Comparison of ENCODE assay signal across 17 cellular contexts in genomic region chr6:135567375-135568083, GRCh38.
DNase-seq lines count a peak whose midpoint lies in the region; ATAC-seq lines count a peak whose summit lies in the region.
"Had no signal": no experiment of that assay in that cellular context is flagged by ENCODE, and none has a peak within 500 bp of the region (broad histone marks: within the 10 kb centered on the region; RNA-seq: fewer than 3 reads in every experiment).

No MANE protein-coding gene starts in this region.

- ATAC-seq in stimulated activated naive CD8-positive, alpha-beta T cell treated with anti-CD3 and anti-CD28 coated beads, Interleukin-15, amount 100 ng/mL, for 72 hours: no peak
- no peak for ATAC-seq in HG02623 (IDR thresholded peaks at IDR 0.05; ENCODE audit: unreplicated experiment)

- H2BK15ac ChIP-seq in mesenchymal stem cell (ENCODE audit: low read depth, poor library complexity, severe bottlenecking): no peak overlapping the region

- H3K23ac ChIP-seq in mesenchymal stem cell (ENCODE audit: low read length in 2 of 2): no peak overlapping the region

- no peak overlapping the region for H3K4me3 ChIP-seq in mesenchymal stem cell (ENCODE audit: insufficient read depth in 1 of 2, low read depth in 1 of 2, low read length in 2 of 2)
- H3K4me3 ChIP-seq: GM23248 had no signal

- no peak overlapping the region for H3K27ac ChIP-seq in mesenchymal stem cell (ENCODE audit: low read length, poor library complexity, severe bottlenecking)
- H3K27ac ChIP-seq: GM23248, KMS-11 had no signal

- H3K79me1 ChIP-seq in mesenchymal stem cell (replicated peaks; ENCODE audit: low read length, poor library complexity, severe bottlenecking): no peaks in the 10 kb centered on the region

- no peak overlapping the region for H3K14ac ChIP-seq in mesenchymal stem cell (ENCODE audit: low read length in 2 of 2)

- no peak overlapping the region for H3K4me2 ChIP-seq in mesenchymal stem cell (ENCODE audit: low read length, poor library complexity, severe bottlenecking)
- H3K4me2 ChIP-seq: KMS-11 had no signal

- no peak overlapping the region for H3K9ac ChIP-seq in mesenchymal stem cell (ENCODE audit: low read length)
- H3K9ac ChIP-seq: GM23248, KMS-11 had no signal

- H3K4me1 Mint-ChIP-seq in activated naive CD4-positive, alpha-beta T cell treated with anti-CD3 and anti-CD28 coated beads, Interleukin-2, amount 10 ng/mL, durations not matched to agents 7 days and 5 days: peaks cover 49% of the 10 kb centered on the region
- peaks cover 64% of the 10 kb centered on the region for H3K4me1 Mint-ChIP-seq in T-helper 1 cell treated with Interleukin-12 subunit alpha and Interleukin-12 subunit beta and Interleukin-4 antibody, amounts not matched to agents 30 μg/mL and 1 μg/mL, for 36 hours (ENCODE audit: low read depth)
- peaks cover 33 to 44% of the 10 kb centered on the region in 2 donors for H3K4me1 Mint-ChIP-seq in immature natural killer cell
- peaks cover 63% of the 10 kb centered on the region for H3K4me1 Mint-ChIP-seq in stimulated activated naive CD8-positive, alpha-beta T cell treated with anti-CD3 and anti-CD28 coated beads, Interleukin-15, amount 100 ng/mL, for 72 hours

- DNase-seq in activated naive CD4-positive, alpha-beta T cell treated with anti-CD3 and anti-CD28 coated beads, Interleukin-2, amount 10 ng/mL, durations not matched to agents 7 days and 5 days: no peak
- DNase-seq in activated naive CD4-positive, alpha-beta T cell treated with anti-CD3 and anti-CD28 coated beads, Interleukin-2, amount 50 U/mL, for 16 hours: no peak
- no peak for DNase-seq in immature natural killer cell
- DNase-seq in stimulated activated naive CD8-positive, alpha-beta T cell treated with anti-CD3 and anti-CD28 coated beads, Interleukin-15, amount 100 ng/mL, for 72 hours: no peak
- DNase-seq in glomerular visceral epithelial cell (ENCODE audit: extremely low spot score): no peak
- no peak for DNase-seq in mesenchymal stem cell
- DNase-seq: ACHN, DND-41, GDM1, NCI-H1105, NCI-H187, NCI-H69 had no signal

- no peak overlapping the region for H3K4me3 Mint-ChIP-seq in activated naive CD4-positive, alpha-beta T cell treated with anti-CD3 and anti-CD28 coated beads, Interleukin-2, amount 10 ng/mL, durations not matched to agents 7 days and 5 days
- peak overlapping the region; percentile 14 for H3K4me3 Mint-ChIP-seq in T-helper 1 cell treated with Interleukin-12 subunit alpha and Interleukin-12 subunit beta and Interleukin-4 antibody, amounts not matched to agents 30 μg/mL and 1 μg/mL, for 36 hours
- H3K4me3 Mint-ChIP-seq in immature natural killer cell: peak overlapping the region; percentile 48 to 80 (median 65)
- peak overlapping the region; percentile 44 to 59 for H3K4me3 Mint-ChIP-seq in stimulated activated naive CD8-positive, alpha-beta T cell treated with anti-CD3 and anti-CD28 coated beads, Interleukin-15, amount 100 ng/mL, for 72 hours
- H3K4me3 Mint-ChIP-seq: CD8-positive, alpha-beta T cell had no signal

- no peak overlapping the region for H4K8ac ChIP-seq in mesenchymal stem cell (ENCODE audit: low read length)

- H2AFZ ChIP-seq in mesenchymal stem cell (ENCODE audit: low read depth, low read length): no peak overlapping the region
- H2AFZ ChIP-seq: GM23248 had no signal

- H3K27me3 Mint-ChIP-seq in activated naive CD4-positive, alpha-beta T cell treated with anti-CD3 and anti-CD28 coated beads, Interleukin-2, amount 10 ng/mL, durations not matched to agents 7 days and 5 days: peaks cover 10% of the 10 kb centered on the region
- H3K27me3 Mint-ChIP-seq in T-helper 1 cell treated with Interleukin-12 subunit alpha and Interleukin-12 subunit beta and Interleukin-4 antibody, amounts not matched to agents 30 μg/mL and 1 μg/mL, for 36 hours (ENCODE audit: low read depth): peaks cover 3% of the 10 kb centered on the region
- peaks cover 0 to 6% (median 3%) of the 10 kb centered on the region in 3 donors for H3K27me3 Mint-ChIP-seq in immature natural killer cell (ENCODE audit: low read depth in 3 of 3)
- H3K27me3 Mint-ChIP-seq in stimulated activated naive CD8-positive, alpha-beta T cell treated with anti-CD3 and anti-CD28 coated beads, Interleukin-15, amount 100 ng/mL, for 72 hours: peaks cover 16% of the 10 kb centered on the region

- H2BK12ac ChIP-seq in mesenchymal stem cell (ENCODE audit: low read length in 2 of 2): no peak overlapping the region

- H3K18ac ChIP-seq in mesenchymal stem cell (ENCODE audit: low read depth in 1 of 2, low read length in 2 of 2): no peak overlapping the region

- H3K27ac Mint-ChIP-seq in activated naive CD4-positive, alpha-beta T cell treated with anti-CD3 and anti-CD28 coated beads, Interleukin-2, amount 10 ng/mL, durations not matched to agents 7 days and 5 days: peak overlapping the region; percentile 87
- peak overlapping the region; percentile 86 for H3K27ac Mint-ChIP-seq in T-helper 1 cell treated with Interleukin-12 subunit alpha and Interleukin-12 subunit beta and Interleukin-4 antibody, amounts not matched to agents 30 μg/mL and 1 μg/mL, for 36 hours
- H3K27ac Mint-ChIP-seq in immature natural killer cell: peak overlapping the region in 4 of 6 donors; percentile 50 to 91 (median 82)
- H3K27ac Mint-ChIP-seq in stimulated activated naive CD8-positive, alpha-beta T cell treated with anti-CD3 and anti-CD28 coated beads, Interleukin-15, amount 100 ng/mL, for 72 hours: peak overlapping the region in 1 of 2 donors; percentile 88
- H3K27ac Mint-ChIP-seq: CD8-positive, alpha-beta T cell had no signal

- H3K4me1 ChIP-seq in mesenchymal stem cell (ENCODE audit: control insufficient read depth, insufficient read depth, low read depth, low read length): no peaks in the 10 kb centered on the region

- no peak overlapping the region for H2BK120ac ChIP-seq in mesenchymal stem cell (ENCODE audit: low read depth, low read length)

- H3K36me3 Mint-ChIP-seq in activated naive CD4-positive, alpha-beta T cell treated with anti-CD3 and anti-CD28 coated beads, Interleukin-2, amount 10 ng/mL, durations not matched to agents 7 days and 5 days: peaks cover 14% of the 10 kb centered on the region
- H3K36me3 Mint-ChIP-seq in T-helper 1 cell treated with Interleukin-12 subunit alpha and Interleukin-12 subunit beta and Interleukin-4 antibody, amounts not matched to agents 30 μg/mL and 1 μg/mL, for 36 hours (ENCODE audit: low read depth): peaks cover 46% of the 10 kb centered on the region
- peaks cover 0 to 7% (median 0%) of the 10 kb centered on the region in 3 donors for H3K36me3 Mint-ChIP-seq in immature natural killer cell
- H3K36me3 Mint-ChIP-seq: CD8-positive, alpha-beta T cell had no signal

- no peaks in the 10 kb centered on the region for H3K9me3 ChIP-seq in mesenchymal stem cell (ENCODE audit: control insufficient read depth, low read length)

- CTCF ChIA-PET in activated naive CD4-positive, alpha-beta T cell treated with anti-CD3 and anti-CD28 coated beads, Interleukin-2, amount 10 ng/mL, durations not matched to agents 7 days and 5 days (lab: Charles Lee): interaction anchor here (0.7 kb wide), 1 partner anchor 51 kb away, joined by 3 read pairs; no protein-coding TSS in a partner anchor

- no peak overlapping the region for H2BK5ac ChIP-seq in mesenchymal stem cell (ENCODE audit: low read depth, low read length, poor library complexity, severe bottlenecking)

- no peaks in the 10 kb centered on the region for H3K27me3 ChIP-seq in mesenchymal stem cell (ENCODE audit: control insufficient read depth in 1 of 2, insufficient read depth in 1 of 2, low read length in 2 of 2)

- no peaks in the 10 kb centered on the region for H3K9me3 Mint-ChIP-seq in activated naive CD4-positive, alpha-beta T cell treated with anti-CD3 and anti-CD28 coated beads, Interleukin-2, amount 10 ng/mL, durations not matched to agents 7 days and 5 days
- peaks cover 34% of the 10 kb centered on the region for H3K9me3 Mint-ChIP-seq in T-helper 1 cell treated with Interleukin-12 subunit alpha and Interleukin-12 subunit beta and Interleukin-4 antibody, amounts not matched to agents 30 μg/mL and 1 μg/mL, for 36 hours
- H3K9me3 Mint-ChIP-seq in immature natural killer cell: no peaks in the 10 kb centered on the region
- peaks cover 15 to 30% of the 10 kb centered on the region in 2 donors for H3K9me3 Mint-ChIP-seq in stimulated activated naive CD8-positive, alpha-beta T cell treated with anti-CD3 and anti-CD28 coated beads, Interleukin-15, amount 100 ng/mL, for 72 hours
- H3K9me3 Mint-ChIP-seq: CD8-positive, alpha-beta T cell had no signal

- no peak overlapping the region for H3K4ac ChIP-seq in mesenchymal stem cell (ENCODE audit: low read depth in 1 of 2, low read length in 2 of 2)

- no peak overlapping the region for H4K91ac ChIP-seq in mesenchymal stem cell (ENCODE audit: low read length)

- WGBS in mesenchymal stem cell: 90% methylated on average over 2 of the region's 2 CpGs

- H3K36me3 ChIP-seq in mesenchymal stem cell (ENCODE audit: control insufficient read depth in 1 of 2, insufficient read depth in 2 of 2, low read depth in 1 of 2, low read length in 2 of 2): no peaks in the 10 kb centered on the region

- H2AK5ac ChIP-seq in mesenchymal stem cell (ENCODE audit: low read length, severe bottlenecking): no peak overlapping the region
